8 cellular contexts compared by ENCODE assay signal in the genomic region with DNA sequence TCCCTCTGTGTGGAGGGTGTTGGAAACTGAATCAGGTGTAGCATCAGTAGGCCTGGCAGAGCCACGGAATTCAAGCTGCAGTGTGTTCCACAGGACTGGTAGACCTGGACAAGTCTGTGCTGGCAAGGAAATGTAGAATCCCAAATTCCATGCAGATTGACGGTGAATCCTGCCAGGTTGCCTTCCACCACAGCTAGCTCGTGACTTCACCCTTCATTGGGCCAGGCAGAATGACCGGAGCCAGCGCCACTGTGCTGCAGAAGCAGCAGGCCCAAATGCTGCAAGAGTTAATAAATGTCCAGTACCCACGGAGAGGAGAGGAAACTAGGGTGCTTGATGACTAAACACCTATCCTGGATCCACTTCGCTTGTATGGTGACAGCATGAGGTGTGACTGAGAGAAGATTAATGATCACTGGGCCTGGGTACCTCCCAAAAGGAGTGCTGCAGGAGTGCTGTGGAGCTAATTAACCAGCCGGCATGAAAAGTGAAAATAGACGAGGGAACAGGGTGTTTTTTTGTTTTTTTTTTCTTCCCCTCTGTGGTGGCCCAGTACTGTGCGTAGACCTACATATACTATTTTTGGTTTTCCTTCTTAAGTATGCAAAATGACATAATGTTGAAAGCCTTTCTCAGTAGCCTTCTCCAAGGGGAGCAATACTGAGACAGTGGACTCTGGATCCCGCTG.
DNase-seq lines count a peak whose midpoint lies in the region; ATAC-seq and TF ChIP-seq lines count a peak whose summit lies in the region.

No MANE protein-coding gene starts in this region.

- H3K9me3 ChIP-seq in parathyroid adenoma (ENCODE audit: control insufficient read depth, low read length) = no peaks in the 10 kb centered on the region

- H3K27ac ChIP-seq in parathyroid adenoma = peak overlapping the region; percentile 1

- no peak overlapping the region for H2AFZ ChIP-seq in parathyroid adenoma

- no peak for TF ChIP-seq CTCF in parathyroid adenoma (IDR thresholded peaks at IDR 0.05)

- H3K27me3 Mint-ChIP-seq in activated T-cell treated with anti-CD3 and anti-CD28 coated beads, Interleukin-2, amount 50 U/mL, for 72 hours (ENCODE audit: low read depth) = no peaks in the 10 kb centered on the region

- H3K4me3 ChIP-seq in parathyroid adenoma (ENCODE audit: low read depth, low read length) = no peak overlapping the region

- no peak overlapping the region for H3K4me2 ChIP-seq in parathyroid adenoma (ENCODE audit: low read length)

- H3K27me3 ChIP-seq in parathyroid adenoma (ENCODE audit: control insufficient read depth, insufficient read depth, low read length) = no peaks in the 10 kb centered on the region

- H3K9ac ChIP-seq in parathyroid adenoma = no peak overlapping the region

- peaks cover 3% of the 10 kb centered on the region for H3K79me2 ChIP-seq in parathyroid adenoma

- peaks cover 0 to under 1% of the 10 kb centered on the region in 2 donors for H3K9me3 Mint-ChIP-seq in activated T-cell treated with anti-CD3 and anti-CD28 coated beads, Interleukin-2, amount 50 U/mL, for 72 hours

- no peak overlapping the region for H3K27ac Mint-ChIP-seq in activated T-cell treated with anti-CD3 and anti-CD28 coated beads, Interleukin-2, amount 50 U/mL, for 72 hours

- peaks cover under 1% of the 10 kb centered on the region in 2 donors for H3K36me3 Mint-ChIP-seq in activated T-cell treated with anti-CD3 and anti-CD28 coated beads, Interleukin-2, amount 50 U/mL, for 72 hours (ENCODE audit: insufficient read depth in 2 of 2)

- peak; percentile 87 for DNase-seq in A172 (ENCODE audit: low spot score)
- peak; percentile 78 for DNase-seq in HK-2 (ENCODE audit: unreplicated experiment)
- peak; percentile 54 for DNase-seq in dedifferentiated amniotic fluid mesenchymal stem cell (ENCODE audit: extremely low spot score)
- DNase-seq in NCI-H1930 (lab: John Stamatoyannopoulos, UW) = no peak
- no peak for DNase-seq in NCI-H2081 treated with DMSO at 0.1 percent for 48 hours (lab: John Stamatoyannopoulos, UW)
- DNase-seq in activated T-cell treated with anti-CD3 and anti-CD28 coated beads, Interleukin-2, amount 50 U/mL, for 72 hours = no peak

- no peaks in the 10 kb centered on the region for H3K36me3 ChIP-seq in parathyroid adenoma (ENCODE audit: control insufficient read depth, insufficient read depth, low read length)

- H3K4me1 Mint-ChIP-seq in activated T-cell treated with anti-CD3 and anti-CD28 coated beads, Interleukin-2, amount 50 U/mL, for 72 hours (ENCODE audit: low read depth) = peaks cover 63% of the 10 kb centered on the region

- H3K4me1 ChIP-seq in parathyroid adenoma = no peaks in the 10 kb centered on the region

- H3K4me3 Mint-ChIP-seq in activated T-cell treated with anti-CD3 and anti-CD28 coated beads, Interleukin-2, amount 50 U/mL, for 72 hours = peak overlapping the region in 1 of 2 donors; percentile 25

- peak; percentile 86 for ATAC-seq in GM19351 (IDR thresholded peaks at IDR 0.05; ENCODE audit: unreplicated experiment)
- no peak for ATAC-seq in activated T-cell treated with anti-CD3 and anti-CD28 coated beads, Interleukin-2, amount 50 U/mL, for 72 hours (replicated peaks in 1 of 2)

Comparison
In these comparisons a context has a peak if more than half of its experiments do, and no peak if none do; other contexts are left out.
1. DNase-seq: peak in A172 (single experiment), HK-2 (single experiment) and dedifferentiated amniotic fluid mesenchymal stem cell (single experiment); none in NCI-H1930 (0 of 2), NCI-H2081 treated with DMSO at 0.1 percent for 48 hours (single experiment) and activated T-cell treated with anti-CD3 and anti-CD28 coated beads, Interleukin-2, amount 50 U/mL, for 72 hours (0 of 2).